In genomic region chr4:86036729-86037128, GRCh38 we compare ENCODE assay signal across 19 cellular contexts.
DNase-seq lines count a peak whose midpoint lies in the region; ATAC-seq and TF ChIP-seq lines count a peak whose summit lies in the region.
"Had no signal": no experiment of that assay in that cellular context is flagged by ENCODE, and none has a peak within 500 bp of the region (broad histone marks: within the 10 kb centered on the region; RNA-seq: fewer than 3 reads in every experiment).

No MANE protein-coding gene starts in this region.

- H3K4me3 ChIP-seq in ACC112 (ENCODE audit: low read depth, low read length), result peak overlapping the region; percentile 36; the same call in 1 of the 2 replicates
- no peak overlapping the region for H3K4me3 ChIP-seq in astrocyte of the spinal cord (ENCODE audit: low read depth, low read length)
- H3K4me3 ChIP-seq: lung had no signal

- H3K4me1 ChIP-seq in ACC112 (ENCODE audit: control insufficient read depth, insufficient read depth, low read length, unreplicated experiment), result peaks cover 61% of the 10 kb centered on the region

- ATAC-seq in GM21723 (IDR thresholded peaks at IDR 0.05; ENCODE audit: unreplicated experiment) (no peak), GM18498 (IDR thresholded peaks at IDR 0.05; ENCODE audit: unreplicated experiment) (no peak)
- ATAC-seq: esophagus mucosa, HCT116, Right ventricle myocardium inferior, sciatic nerve had no signal

- H3K36me3 ChIP-seq in ACC112 (ENCODE audit: insufficient read depth, low read length), result no peaks in the 10 kb centered on the region

- DNase-seq in KBM-7 (peak; percentile 16), astrocyte of the spinal cord (ENCODE audit: low read depth, low spot score) (peak; percentile 76), kidney tubule cell (ENCODE audit: low spot score) (peak; percentile 33), NCI-H82 (lab: John Stamatoyannopoulos, UW) (no peak), NCI-H2081 treated with DMSO at 0.1 percent for 48 hours (lab: John Stamatoyannopoulos, UW) (no peak)
- DNase-seq: activated CD4-positive, alpha-beta T cell treated with anti-CD3 and anti-CD28 coated beads, Interleukin-2, amount 10 ng/mL, durations not matched to agents 24 days and 14 days; activated naive CD8-positive, alpha-beta T cell treated with anti-CD3 and anti-CD28 coated beads for 36 hours; activated T-cell treated with anti-CD3 and anti-CD28 coated beads for 4 hours; Karpas-422; NCI-H187 treated with DMSO at 0.1 percent for 48 hours; T-helper 9 cell had no signal

- H3K27me3 ChIP-seq in ACC112 (ENCODE audit: insufficient read depth, low read length), result no peaks in the 10 kb centered on the region

- in situ Hi-C loops in KBM-7 (cut with MboI; ENCODE audit: low pct_unique_long_range_greater_than_20kb, low sequenced_read_pairs) (no loop called here), astrocyte of the spinal cord (cut with HindIII; ENCODE audit: low sequenced_read_pairs) (no loop called here)

- H2AFZ ChIP-seq in ACC112 (ENCODE audit: low read length, unreplicated experiment), result peak overlapping the region; percentile 5

- TF ChIP-seq CTCF in astrocyte of the spinal cord (IDR thresholded peaks at IDR 0.05; ENCODE audit: low read depth, low read length), result no peak

- peak overlapping the region; percentile 69 for H3K27ac ChIP-seq in ACC112 (ENCODE audit: low read depth, low read length)

- no peaks in the 10 kb centered on the region for H3K79me2 ChIP-seq in ACC112 (ENCODE audit: control insufficient read depth, insufficient read depth, low read length, unreplicated experiment)

Comparison
In these comparisons a context has a peak if more than half of its experiments do, and no peak if none do; other contexts are left out.
1. DNase-seq: peak in KBM-7 (single experiment), astrocyte of the spinal cord (single experiment) and kidney tubule cell (single experiment); none in NCI-H82 (single experiment) and NCI-H2081 treated with DMSO at 0.1 percent for 48 hours (single experiment).